In genomic region chr1:107229711-107230110, GRCh38 we compare ENCODE assay signal across 14 cellular contexts.
A peak's percentile ranks its signal among the peaks of the same experiment; 100 is the strongest.
DNase-seq lines count a peak whose midpoint lies in the region; ATAC-seq and TF ChIP-seq lines count a peak whose summit lies in the region.
"Had no signal": no experiment of that assay in that cellular context is flagged by ENCODE, and none has a peak within 500 bp of the region (broad histone marks: within the 10 kb centered on the region; RNA-seq: fewer than 3 reads in every experiment).

No MANE protein-coding gene starts in this region.

- DNase-seq in A673 (ENCODE audit: low spot score) (peak; percentile 82), SK-N-MC (ENCODE audit: low read depth, low spot score) (peak; percentile 90), T-helper 2 cell (no peak)
- DNase-seq: 8988T; AML-193; Caco-2; Calu3; CD4-positive, alpha-beta T cell; CD8-positive, alpha-beta T cell; DMS79 treated with DMSO at 0.1 percent for 48 hours; GF-D8 had no signal

- BruUV-seq in A673 (replicated peaks; lab: Mats Ljungman, UMichigan), result no TSS peak

- H4K20me1 ChIP-seq in BLaER1, result no peaks in the 10 kb centered on the region

- H3K4me1 ChIP-seq in A673 (ENCODE audit: insufficient read depth, low read length, poor library complexity, severe bottlenecking) (peaks cover 78% of the 10 kb centered on the region), BLaER1 (peaks cover 47% of the 10 kb centered on the region)
- H3K4me1 ChIP-seq: Caco-2 had no signal

- H3K9ac ChIP-seq in BLaER1 (no peak overlapping the region), SK-N-MC (ENCODE audit: insufficient read length) (no peak overlapping the region)

- H3K27ac ChIP-seq in A673 (ENCODE audit: low read depth, low read length, poor library complexity, severe bottlenecking) (peak overlapping the region; percentile 80), BLaER1 (peak overlapping the region; percentile 64), SK-N-MC (peak overlapping the region; percentile 93)
- H3K27ac ChIP-seq: C4-2B had no signal

- ATAC-seq in GM19023 (IDR thresholded peaks at IDR 0.05; ENCODE audit: unreplicated experiment), result no peak
- ATAC-seq: CD8-positive, alpha-beta T cell had no signal

- H3K27me3 ChIP-seq in A673 (replicated peaks; ENCODE audit: insufficient read depth, low read depth, low read length, poor library complexity), result no peaks in the 10 kb centered on the region
- H3K27me3 ChIP-seq in BLaER1, result no peaks in the 10 kb centered on the region

- no peak for TF ChIP-seq CTCF in A673 (conservative IDR thresholded peaks at IDR 0.05; ENCODE audit: low read depth, low read length)

- POLR2A ChIA-PET in A673 (lab: Charles Lee; ENCODE audit: low non-redundant PET), result no interaction called here

- H3K9me3 ChIP-seq in A673 (ENCODE audit: low read depth, low read length, poor library complexity, severe bottlenecking) (no peaks in the 10 kb centered on the region), BLaER1 (peaks cover 17% of the 10 kb centered on the region), SK-N-MC (ENCODE audit: low read depth, low read length) (0 out of 2 replicates have a peak, but pooled peaks cover 2% of the 10 kb centered on the region)
- H3K9me3 ChIP-seq: Caco-2 had no signal

- H3K36me3 ChIP-seq in A673 (ENCODE audit: insufficient read depth, low read length, poor library complexity, severe bottlenecking) (no peaks in the 10 kb centered on the region), BLaER1 (no peaks in the 10 kb centered on the region), SK-N-MC (ENCODE audit: insufficient read depth, low read length) (peaks cover 6% of the 10 kb centered on the region; the same call in 1 of the 2 replicates)

- H3K4me3 ChIP-seq in A673 (ENCODE audit: low read depth, low read length, poor library complexity, severe bottlenecking), result peak overlapping the region; percentile 11
- H3K4me3 ChIP-seq in BLaER1, result peak overlapping the region; percentile 16; the same call in 1 of the 2 replicates
- H3K4me3 ChIP-seq in SK-N-MC, result peak overlapping the region; percentile 58

- intact Hi-C loops in A673 (cut with micrococcal nuclease; ENCODE audit: unreplicated experiment), result no loop called here

- H3K4me2 ChIP-seq in BLaER1, result peak overlapping the region; percentile 80

- CTCF ChIA-PET in A673 (lab: Charles Lee), result no interaction called here

Comparison
In these comparisons a context has a peak if more than half of its experiments do, and no peak if none do; other contexts are left out.
1. DNase-seq: peak in A673 (single experiment) and SK-N-MC (single experiment); none in T-helper 2 cell (0 of 5).
2. Peak in every context shown above with its lines, with median percentiles within 50 percentile points of each other: H3K27ac ChIP-seq and H3K4me3 ChIP-seq.